Comparison of ENCODE assay signal across 1 cellular context in genomic region chr5:138372653-138373052, GRCh38.
TF ChIP-seq lines count a peak whose summit lies in the region.

No MANE protein-coding gene starts in this region.

TF ChIP-seq in GM12878, 131 proteins besides CTCF, POLR2A, EP300 and RAD21:
- TF ChIP-seq NFIC (IDR thresholded peaks at IDR 0.05; ENCODE audit: low read depth, low read length) = no peak
- no peak for TF ChIP-seq GABPA (IDR thresholded peaks at IDR 0.05; ENCODE audit: low read depth)
- TF ChIP-seq HDGF (IDR thresholded peaks at IDR 0.05) = no peak
- TF ChIP-seq GATAD2B (conservative IDR thresholded peaks at IDR 0.05; ENCODE audit: low read depth) = no peak
- no peak for TF ChIP-seq ZNF24 (IDR thresholded peaks at IDR 0.05)
- TF ChIP-seq SMC3 (IDR thresholded peaks at IDR 0.05; ENCODE audit: borderline replicate concordance, low read length) = no peak
- TF ChIP-seq RBBP5 (conservative IDR thresholded peaks at IDR 0.05) = no peak
- TF ChIP-seq RELA (IDR thresholded peaks at IDR 0.05; ENCODE audit: borderline replicate concordance, partially characterized antibody) = no peak
- no peak for TF ChIP-seq MYB (IDR thresholded peaks at IDR 0.05; ENCODE audit: borderline replicate concordance, low read depth, low read length)
- no peak for TF ChIP-seq SRF (IDR thresholded peaks at IDR 0.05; ENCODE audit: low read depth in 2 of 2, low read length in 2 of 2)
